ENCODE assay signal across 13 cellular contexts in the genomic region with DNA sequence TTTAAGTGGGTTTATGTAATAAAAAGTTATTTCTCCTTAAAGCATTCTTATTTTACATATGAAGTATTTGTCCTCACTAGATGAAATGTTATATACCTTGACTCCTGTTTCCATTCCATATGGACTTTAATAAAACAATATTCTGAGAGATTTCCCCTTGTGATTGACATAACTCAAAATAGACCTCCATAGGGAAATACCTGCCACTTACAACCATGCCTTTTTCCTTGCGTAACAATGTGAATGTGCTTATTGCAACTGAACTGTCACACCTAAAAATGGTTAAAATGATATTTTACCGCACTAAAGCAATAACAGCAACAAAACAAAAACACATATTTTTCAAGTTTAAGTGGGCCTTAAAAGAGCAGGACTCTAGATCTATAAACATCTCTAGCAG.
"Had no signal": no experiment of that assay in that cellular context is flagged by ENCODE, and none has a peak within 500 bp of the region (broad histone marks: within the 10 kb centered on the region; RNA-seq: fewer than 3 reads in every experiment).

No MANE protein-coding gene starts in this region.

- H3K4me1 ChIP-seq: foreskin keratinocyte, left ventricle myocardium inferior had no signal

- ATAC-seq: left cardiac atrium; naive thymus-derived CD4-positive, alpha-beta T cell had no signal

- H3K9me3 ChIP-seq: left ventricle myocardium inferior had no signal

- H3K27ac ChIP-seq: foreskin keratinocyte, left ventricle myocardium inferior, skin epidermis had no signal

- H3K4me3 ChIP-seq: left ventricle myocardium inferior, lung, skin epidermis had no signal

- H3K27me3 ChIP-seq: foreskin keratinocyte had no signal

- H3K36me3 ChIP-seq: left ventricle myocardium inferior had no signal

- DNase-seq: effector memory CD8-positive, alpha-beta T cell; foreskin keratinocyte; immature natural killer cell; kidney; left cardiac atrium; left ventricle myocardium inferior; naive thymus-derived CD4-positive, alpha-beta T cell; posterior cingulate gyrus; stimulated activated CD4-positive, alpha-beta T cell treated with anti-CD3 and anti-CD28 coated beads, Interleukin-12 subunit alpha, Interleukin-12 subunit beta, amount 100 ng/mL, for 4 hours; stimulated activated CD4-positive, alpha-beta T cell treated with anti-CD3 and anti-CD28 coated beads, Interleukin-2, amount 100 ng/mL, for 48 hours; stimulated activated naive CD4-positive, alpha-beta T cell treated with Interleukin-2 at 50 U/mL for 16 hours had no signal
